Comparison of ENCODE assay signal across 1 cellular context in genomic region chr1:193740762-193741161, GRCh38.
TF ChIP-seq lines count a peak whose summit lies in the region.

No MANE protein-coding gene starts in this region.

TF ChIP-seq in H1, 55 proteins besides CTCF, POLR2A, EP300 and RAD21:
- TF ChIP-seq NANOG (IDR thresholded peaks at IDR 0.05; ENCODE audit: insufficient read depth, low read depth, low read length, poor library complexity, severe bottlenecking) = no peak
- TF ChIP-seq RBBP5 (IDR thresholded peaks at IDR 0.05; ENCODE audit: borderline replicate concordance, low read depth, low read length) = no peak
- TF ChIP-seq SIN3A (conservative IDR thresholded peaks at IDR 0.05 in 1 of 2, IDR thresholded peaks at IDR 0.05 in 1 of 2; ENCODE audit: low read depth in 1 of 2, low read length in 2 of 2) = no peak
- TF ChIP-seq TAF7 (optimal IDR thresholded peaks at IDR 0.05; ENCODE audit: borderline replicate concordance, low read depth, low read length) = no peak
- TF ChIP-seq TBP (IDR thresholded peaks at IDR 0.05; ENCODE audit: low read depth, low read length) = no peak
- no peak for TF ChIP-seq BACH1 (IDR thresholded peaks at IDR 0.05; ENCODE audit: low read length)
- no peak for TF ChIP-seq EGR1 (IDR thresholded peaks at IDR 0.05; ENCODE audit: borderline replicate concordance, low read depth, low read length)
- TF ChIP-seq CBX5 (IDR thresholded peaks at IDR 0.05; ENCODE audit: low read depth, low read length) = no peak
- no peak for TF ChIP-seq ATF2 (IDR thresholded peaks at IDR 0.05; ENCODE audit: low read length)
- TF ChIP-seq TCF12 (IDR thresholded peaks at IDR 0.05; ENCODE audit: low read depth, low read length) = no peak
- no peak for TF ChIP-seq E2F6 (IDR thresholded peaks at IDR 0.05)
- no peak for TF ChIP-seq RXRA (IDR thresholded peaks at IDR 0.05; ENCODE audit: insufficient read depth, low read depth, low read length)
- TF ChIP-seq SP1 (IDR thresholded peaks at IDR 0.05; ENCODE audit: low read depth, low read length) = no peak
- TF ChIP-seq SP2 (IDR thresholded peaks at IDR 0.05; ENCODE audit: low read length) = no peak
- TF ChIP-seq ZNF274 (IDR thresholded peaks at IDR 0.05; ENCODE audit: borderline replicate concordance, extremely low read depth, low read length) = no peak
- TF ChIP-seq SIRT6 (IDR thresholded peaks at IDR 0.05; ENCODE audit: low read length) = no peak
